ENCODE assay signal across 10 cellular contexts in the genomic region with DNA sequence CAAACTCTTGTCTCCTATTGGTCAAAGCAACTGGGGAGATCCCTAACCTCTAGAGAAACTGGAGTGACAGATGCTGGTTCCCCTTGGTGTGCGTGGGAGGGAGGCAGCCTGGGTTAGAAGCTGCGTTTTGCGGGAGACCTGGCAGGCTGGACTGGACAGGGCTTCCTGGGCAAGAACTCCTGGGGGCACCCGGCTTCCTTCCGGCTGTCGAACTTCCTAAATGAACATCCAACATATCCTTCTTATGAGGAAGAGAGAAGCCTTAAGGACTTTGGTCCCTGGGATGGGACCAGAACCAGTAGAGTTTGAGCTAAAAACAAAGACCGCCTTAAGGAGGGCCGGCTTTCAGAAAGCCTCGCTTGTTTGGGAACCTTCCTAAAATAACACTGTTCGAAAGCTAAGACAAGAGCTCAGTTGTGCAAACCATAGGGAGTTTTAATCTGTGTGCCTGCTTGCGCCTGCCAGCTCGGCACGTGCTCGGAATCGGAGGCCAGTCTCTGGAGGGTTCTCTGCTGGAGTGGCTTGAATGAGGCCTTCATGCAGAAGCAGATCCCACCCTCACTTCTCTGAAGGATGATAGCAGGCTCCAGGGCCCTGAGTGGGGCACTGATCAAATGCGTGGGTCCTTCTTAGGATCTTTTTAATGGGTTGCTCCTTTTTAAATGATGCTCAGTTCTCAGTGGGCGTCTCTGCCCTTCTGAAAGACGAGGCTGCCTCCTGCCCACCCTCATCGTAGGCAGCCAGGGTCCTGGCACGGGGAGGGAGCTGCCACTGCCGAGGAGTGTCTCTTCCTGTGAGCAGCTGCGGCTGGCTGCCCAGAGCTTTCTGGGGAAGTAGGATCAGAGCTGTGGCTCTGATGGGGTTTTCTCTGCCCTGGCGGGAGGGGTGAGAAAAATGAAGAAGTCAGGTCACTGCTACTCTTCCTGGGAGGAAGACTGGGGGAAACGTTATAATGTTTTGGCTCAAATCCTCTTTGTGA. TPM values are rescaled to one million over a fixed set of nuclear protein-coding genes. Genes with fewer than 3 reads are reported as not detected.
DNase-seq lines count a peak whose midpoint lies in the region; ATAC-seq lines count a peak whose summit lies in the region.
"Had no signal": no experiment of that assay in that cellular context is flagged by ENCODE, and none has a peak within 500 bp of the region (broad histone marks: within the 10 kb centered on the region; RNA-seq: fewer than 3 reads in every experiment).

No MANE protein-coding gene starts in this region.

- peak; percentile 40 for DNase-seq in NCI-H2171 treated with DMSO at 0.1 percent for 48 hours (lab: John Stamatoyannopoulos, UW)
- DNase-seq in NCI-H2171 (lab: John Stamatoyannopoulos, UW): no peak
- peak in 52 of 56 donors; percentile 26 to 87 (median 66) for DNase-seq in amygdala (lab: John Stamatoyannopoulos, UW)
- DNase-seq in hippocampal formation (lab: John Stamatoyannopoulos, UW): peak; percentile 81
- DNase-seq in stromal cell of bone marrow (ENCODE audit: low read depth): peak; percentile 53
- DNase-seq in activated CD4-positive, alpha-beta T cell treated with anti-CD3 and anti-CD28 coated beads, Interleukin-2, amount 10 ng/mL, durations not matched to agents 7 days and 5 days: no peak
- DNase-seq: H9, naive B cell had no signal

- no peaks in the 10 kb centered on the region for H3K9me3 Mint-ChIP-seq in activated CD4-positive, alpha-beta T cell treated with anti-CD3 and anti-CD28 coated beads, Interleukin-2, amount 10 ng/mL, durations not matched to agents 7 days and 5 days
- H3K9me3 Mint-ChIP-seq: H9 had no signal

- H3K27me3 Mint-ChIP-seq in activated CD4-positive, alpha-beta T cell treated with anti-CD3 and anti-CD28 coated beads, Interleukin-2, amount 10 ng/mL, durations not matched to agents 7 days and 5 days: peaks cover 4% of the 10 kb centered on the region

- CTCF ChIA-PET in activated CD4-positive, alpha-beta T cell treated with anti-CD3 and anti-CD28 coated beads, Interleukin-2, amount 10 ng/mL, durations not matched to agents 7 days and 5 days (lab: Charles Lee): interaction anchor here (0.6 to 1.6 kb wide), 6 partner anchors 8 to 425 kb away, joined by 3 to 5 read pairs (median 4); no protein-coding TSS in a partner anchor

- no peak overlapping the region for H3K27ac Mint-ChIP-seq in activated CD4-positive, alpha-beta T cell treated with anti-CD3 and anti-CD28 coated beads, Interleukin-2, amount 10 ng/mL, durations not matched to agents 7 days and 5 days
- H3K27ac Mint-ChIP-seq: H9, naive B cell had no signal

- H3K36me3 Mint-ChIP-seq in activated CD4-positive, alpha-beta T cell treated with anti-CD3 and anti-CD28 coated beads, Interleukin-2, amount 10 ng/mL, durations not matched to agents 7 days and 5 days (ENCODE audit: low read depth): no peaks in the 10 kb centered on the region
- H3K36me3 Mint-ChIP-seq: naive B cell had no signal

- POLR2A ChIA-PET in activated CD4-positive, alpha-beta T cell treated with anti-CD3 and anti-CD28 coated beads, Interleukin-2, amount 10 ng/mL, durations not matched to agents 7 days and 5 days (lab: Charles Lee): no interaction called here

- H3K4me1 Mint-ChIP-seq in activated CD4-positive, alpha-beta T cell treated with anti-CD3 and anti-CD28 coated beads, Interleukin-2, amount 10 ng/mL, durations not matched to agents 7 days and 5 days: peaks cover 10% of the 10 kb centered on the region

- H3K4me3 Mint-ChIP-seq in activated CD4-positive, alpha-beta T cell treated with anti-CD3 and anti-CD28 coated beads, Interleukin-2, amount 10 ng/mL, durations not matched to agents 7 days and 5 days: no peak overlapping the region
- H3K4me3 Mint-ChIP-seq: H9 had no signal

- no peak for ATAC-seq in GM18870 (IDR thresholded peaks at IDR 0.05; ENCODE audit: unreplicated experiment)
- no peak for ATAC-seq in HG03565 (IDR thresholded peaks at IDR 0.05; ENCODE audit: unreplicated experiment)

RNA-seq across cellular contexts. Expression of a gene that starts 30.8 kb away (rescaled TPM):
- total RNA-seq in activated CD4-positive, alpha-beta T cell treated with anti-CD3 and anti-CD28 coated beads, Interleukin-2, amount 10 ng/mL, durations not matched to agents 7 days and 5 days: under 1 TPM in 1 of 2 experiments, not detected in 1; 0.10 TPM

Comparison
In these comparisons a context has a peak if more than half of its experiments do, and no peak if none do; other contexts are left out.
1. DNase-seq: peak in NCI-H2171 treated with DMSO at 0.1 percent for 48 hours (single experiment), amygdala (52 of 56), hippocampal formation (2 of 2) and stromal cell of bone marrow (single experiment); none in NCI-H2171 (single experiment) and activated CD4-positive, alpha-beta T cell treated with anti-CD3 and anti-CD28 coated beads, Interleukin-2, amount 10 ng/mL, durations not matched to agents 7 days and 5 days (single experiment).